In the genomic region with DNA sequence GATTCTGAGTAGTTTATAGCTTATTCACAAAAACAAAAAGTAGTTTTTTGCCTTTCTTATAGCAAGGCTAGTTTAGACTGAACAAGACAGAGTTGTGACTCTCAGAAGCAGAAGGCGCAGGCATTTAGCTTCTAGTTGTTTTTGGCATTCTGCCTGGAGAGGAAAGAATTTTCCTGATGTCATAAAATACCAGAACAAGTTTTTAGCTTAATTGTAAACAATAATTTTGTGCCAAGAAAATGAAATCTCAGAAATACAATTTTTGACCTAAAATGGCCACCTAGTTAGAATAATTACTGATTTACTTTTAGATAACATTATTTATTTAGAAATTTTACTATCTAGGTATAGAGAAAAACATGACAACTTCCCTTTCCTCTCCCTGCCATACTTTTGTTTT, we compare ENCODE assay signal across 8 cellular contexts. TPM values are rescaled to one million over a fixed set of nuclear protein-coding genes. Genes with fewer than 3 reads are reported as not detected.
DNase-seq lines count a peak whose midpoint lies in the region; FAIRE-seq and TF ChIP-seq lines count a peak whose summit lies in the region.

No MANE protein-coding gene starts in this region.

- H3K79me1 ChIP-seq in H9 (ENCODE audit: insufficient read depth, low read depth, low read length, poor library complexity, severe bottlenecking) = no peaks in the 10 kb centered on the region

- no peak overlapping the region for H2BK120ac ChIP-seq in H9 (ENCODE audit: low read depth, low read length, poor library complexity, severe bottlenecking)

- H3K27ac ChIP-seq in AG04450 (ENCODE audit: low read depth, low read length) (no peak overlapping the region), H9 (ENCODE audit: insufficient read length, low read depth, low read length) (no peak overlapping the region), SJSA1 (peak overlapping the region; percentile 96), ectodermal cell (ENCODE audit: insufficient read depth, low read depth, low read length, poor library complexity, severe bottlenecking) (no peak overlapping the region)

- peak overlapping the region in 1 of 3 experiments; percentile 56; a peak in 1 of 7 replicates for H3K27ac Mint-ChIP-seq in H9

- H2BK20ac ChIP-seq in H9 (ENCODE audit: low read depth, low read length, poor library complexity, severe bottlenecking) = no peak overlapping the region

- no peak overlapping the region for H3K23ac ChIP-seq in H9 (ENCODE audit: insufficient read length, low read depth, low read length)

- WGBS in H9 (ENCODE audit: extremely low coverage, insufficient read length, low lambda C conversion rate) = no CpG with 5 or more reads among the region's 1 CpG
- WGBS in ectodermal cell, 2 experiments = 84 to 86% methylated on average over 1 of the region's 1 CpG

- CTCF ChIA-PET in AG04450 (lab: Charles Lee) = interaction anchor here (0.6 to 3.6 kb wide), 6 partner anchors 11 to 108 kb away, joined by 3 to 40 read pairs (median 3); partner anchors contain the start of gene FUBP1

- H3K4me3 ChIP-seq in AG04450 (ENCODE audit: low read depth, low read length) (peak overlapping the region; percentile 74), SJSA1 (peak overlapping the region; percentile 44), ectodermal cell (ENCODE audit: insufficient read depth, low read depth, low read length) (peak overlapping the region; percentile 43)

- H4K5ac ChIP-seq in H9 (ENCODE audit: insufficient read length, low read depth, low read length) = no peak overlapping the region

- no peaks in the 10 kb centered on the region for H3K79me2 ChIP-seq in H9 (ENCODE audit: insufficient read depth, low read length)

- peak overlapping the region; percentile 57 to 82; a peak in 4 of 5 replicates for H3K4me3 Mint-ChIP-seq in H9

- peaks cover 2% of the 10 kb centered on the region for H3K23me2 ChIP-seq in H9 (ENCODE audit: insufficient read length, low read depth, low read length, poor library complexity, severe bottlenecking)

- no peak overlapping the region for H3K18ac ChIP-seq in H9 (ENCODE audit: insufficient read length, low read depth, low read length)

- no peak overlapping the region for H4K91ac ChIP-seq in H9 (ENCODE audit: insufficient read length, low read depth, low read length)

- no peak overlapping the region for H3K4ac ChIP-seq in H9 (ENCODE audit: low read depth, low read length)

- H2AK5ac ChIP-seq in H9 (ENCODE audit: insufficient read length, low read length) = no peak overlapping the region

- H3K56ac ChIP-seq in H9 (ENCODE audit: insufficient read length, low read depth, low read length) = no peak overlapping the region

- H3K9me3 ChIP-seq in AG04450 (ENCODE audit: control insufficient read depth, insufficient read depth, low read length) = no peaks in the 10 kb centered on the region
- H3K9me3 ChIP-seq in H9 (ENCODE audit: control insufficient read depth, low read depth, low read length) = no peaks in the 10 kb centered on the region
- no peaks in the 10 kb centered on the region for H3K9me3 ChIP-seq in SJSA1 (replicated peaks)
- no peaks in the 10 kb centered on the region for H3K9me3 ChIP-seq in ectodermal cell (ENCODE audit: control insufficient read depth, low read length)

- no peaks in the 10 kb centered on the region for H4K20me1 ChIP-seq in H9 (ENCODE audit: control insufficient read depth, insufficient read depth, insufficient read length)

- TF ChIP-seq CTCF in AG04450 (IDR thresholded peaks at IDR 0.05; ENCODE audit: low read depth, low read length) (no peak), H9 (conservative IDR thresholded peaks at IDR 0.05) (no peak)

- no peak overlapping the region for H4K8ac ChIP-seq in H9 (replicated peaks; ENCODE audit: insufficient read length, low read depth, low read length)

- H3K14ac ChIP-seq in H9 (ENCODE audit: insufficient read depth, low read length) = no peak overlapping the region

- H3K36me3 ChIP-seq in SJSA1 (peaks cover 12% of the 10 kb centered on the region), ectodermal cell (ENCODE audit: control insufficient read depth, insufficient read depth, low read length) (no peaks in the 10 kb centered on the region)

- no peaks in the 10 kb centered on the region for H3K4me1 ChIP-seq in H9 (ENCODE audit: insufficient read depth, low read length)
- H3K4me1 ChIP-seq in SJSA1 (replicated peaks) = peaks cover 12% of the 10 kb centered on the region; the same call in 1 of the 2 replicates
- H3K4me1 ChIP-seq in ectodermal cell (ENCODE audit: control insufficient read depth, insufficient read depth, low read length) = no peaks in the 10 kb centered on the region

- no peak for FAIRE-seq in urothelium cell line (lab: Jason Lieb, UNC)

- no peaks in the 10 kb centered on the region for H3K36me3 Mint-ChIP-seq in H9 (ENCODE audit: insufficient read depth in 1 of 3, low read depth in 3 of 3)

- H3K27me3 Mint-ChIP-seq in H9 (ENCODE audit: low read depth) = no peaks in the 10 kb centered on the region; the same call in 1 of the 2 replicates

- no peak overlapping the region for H2BK12ac ChIP-seq in H9 (ENCODE audit: insufficient read length, low read depth, low read length)

- no peaks in the 10 kb centered on the region for H3K27me3 ChIP-seq in AG04450 (ENCODE audit: control insufficient read depth, insufficient read depth, low read length)
- H3K27me3 ChIP-seq in H9 (ENCODE audit: insufficient read depth, low read length) = no peaks in the 10 kb centered on the region
- no peaks in the 10 kb centered on the region; the same call in 1 of the 2 replicates for H3K27me3 ChIP-seq in SJSA1 (replicated peaks)
- H3K27me3 ChIP-seq in ectodermal cell (ENCODE audit: control insufficient read depth, insufficient read depth, low read length, poor library complexity, severe bottlenecking) = no peaks in the 10 kb centered on the region

- no peak overlapping the region for H2BK15ac ChIP-seq in H9 (ENCODE audit: low read depth, low read length)

- H3K4me1 Mint-ChIP-seq in H9 = peaks cover 27% of the 10 kb centered on the region in 2 experiments

- H3K9ac ChIP-seq in H9 (ENCODE audit: extremely low read depth, insufficient read length, low read length) = no peak overlapping the region

- H3T11ph ChIP-seq in H9 (ENCODE audit: low read length) = no peak overlapping the region

- H3K9me3 Mint-ChIP-seq in H9 = peaks cover 0 to 2% of the 10 kb centered on the region in 2 experiments; a peak in 1 of 5 replicates

- no peak overlapping the region for H2AFZ ChIP-seq in H9 (ENCODE audit: low read length)

- H2BK5ac ChIP-seq in H9 (ENCODE audit: insufficient read length, low read length) = no peak overlapping the region

- POLR2A ChIA-PET in AG04450 (lab: Yijun Ruan, JAX) = interaction anchor here (1.9 to 4.6 kb wide), 5 partner anchors 26 to 323 kb away, joined by 6 to 105 read pairs (median 15); partner anchors contain the start of gene FUBP1

- no peak overlapping the region for H3K4me2 ChIP-seq in H9 (ENCODE audit: insufficient read depth, insufficient read length, low read length)

- DNase-seq in AG04450 (ENCODE audit: low read depth, low spot score) (peak; percentile 87), H9 (no peak), SJSA1 (ENCODE audit: low read depth in 1 of 2, low spot score in 2 of 2) (peak; percentile 48 to 76), midbrain (lab: John Stamatoyannopoulos, UW) (peak; percentile 63), urothelium cell line (ENCODE audit: low spot score) (peak; percentile 28), germinal center (ENCODE audit: low spot score) (no peak), DMS153 (lab: John Stamatoyannopoulos, UW) (no peak)

RNA-seq across cellular contexts. Expression of gene DNAJB4, which starts 1.0 kb away (rescaled TPM):
- polyA plus RNA-seq in AG04450 (2011; rRNA removed) = 35.1 and 51.6 TPM in 2 replicates
- polyA minus RNA-seq in AG04450 (2011; rRNA and poly(A)+ RNA removed) = 33.2 and 53.6 TPM in 2 replicates
- 8.1 and 8.6 TPM in 2 replicates for total RNA-seq in H9 (2021)
- total RNA-seq in SJSA1 (2014; rRNA removed; shearing (Covaris generic)) = 62.8 and 75.6 TPM in 2 replicates
- 33.8 TPM for polyA plus RNA-seq in ectodermal cell (2013, experiment 1 of 4)
- 28.7 TPM for polyA plus RNA-seq in ectodermal cell (2013, experiment 2 of 4)
- polyA plus RNA-seq in ectodermal cell (2013, experiment 3 of 4) = 24.7 TPM
- 28.1 TPM for polyA plus RNA-seq in ectodermal cell (2013, experiment 4 of 4)

RNA-seq across cellular contexts. Expression of gene FUBP1, which starts 26.9 kb away (rescaled TPM):
- polyA plus RNA-seq in AG04450 (2011; rRNA removed) = 123 and 142 TPM in 2 replicates
- polyA minus RNA-seq in AG04450 (2011; rRNA and poly(A)+ RNA removed) = 150 and 164 TPM in 2 replicates
- 271 TPM in 2 replicates for total RNA-seq in H9 (2021)
- total RNA-seq in SJSA1 (2014; rRNA removed; shearing (Covaris generic)) = 92.5 and 153 TPM in 2 replicates
- polyA plus RNA-seq in ectodermal cell (2013, experiment 1 of 4) = 374 TPM
- polyA plus RNA-seq in ectodermal cell (2013, experiment 2 of 4) = 337 TPM
- polyA plus RNA-seq in ectodermal cell (2013, experiment 3 of 4) = 233 TPM
- 267 TPM for polyA plus RNA-seq in ectodermal cell (2013, experiment 4 of 4)

RNA-seq across cellular contexts. Expression of gene GIPC2, which starts 40.0 kb away (rescaled TPM):
- 0.07 and 0.09 TPM in 2 replicates for polyA plus RNA-seq in AG04450 (2011; rRNA removed)
- 0.48 TPM in 1 of 2 replicates, not detected in the other for polyA minus RNA-seq in AG04450 (2011; rRNA and poly(A)+ RNA removed)
- 0.85 and 0.90 TPM in 2 replicates for total RNA-seq in H9 (2021)
- total RNA-seq in SJSA1 (2014; rRNA removed; shearing (Covaris generic)) = 0.13 TPM in 1 of 2 replicates, not detected in the other
- not detected for polyA plus RNA-seq in ectodermal cell (2013, experiment 1 of 4)
- not detected for polyA plus RNA-seq in ectodermal cell (2013, experiment 2 of 4)
- not detected for polyA plus RNA-seq in ectodermal cell (2013, experiment 3 of 4)
- not detected for polyA plus RNA-seq in ectodermal cell (2013, experiment 4 of 4)

Comparison
In these comparisons a context has a peak if more than half of its experiments do, and no peak if none do; other contexts are left out.
1. DNase-seq: peak in AG04450 (single experiment), SJSA1 (2 of 2), midbrain (single experiment) and urothelium cell line (single experiment); none in H9 (single experiment), germinal center (single experiment) and DMS153 (single experiment).
2. Peak in every context shown above with its lines, with median percentiles within 50 percentile points of each other: H3K4me3 ChIP-seq.